1 cellular context compared by ENCODE assay signal in the genomic region with DNA sequence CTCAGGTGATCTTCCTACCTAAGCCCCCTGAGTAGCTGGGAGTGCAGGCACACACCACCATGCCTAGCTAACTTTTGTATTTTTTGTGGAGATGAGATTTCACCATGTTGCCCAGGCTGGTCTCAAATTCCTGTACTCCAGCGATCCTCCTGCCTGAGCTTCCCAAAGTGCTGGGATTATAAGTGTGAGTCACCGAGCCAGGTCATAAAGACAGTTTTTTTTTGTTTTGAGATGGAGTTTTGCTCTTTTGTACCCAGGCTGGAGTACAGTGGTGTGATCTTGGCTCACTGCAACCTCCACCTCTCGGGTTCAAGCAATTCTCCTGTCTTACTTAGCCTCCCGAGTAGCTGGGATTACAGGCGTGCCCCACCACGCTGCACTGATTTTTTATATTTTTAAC.
TF ChIP-seq lines count a peak whose summit lies in the region.

No MANE protein-coding gene starts in this region.

TF ChIP-seq in H1, 55 proteins besides CTCF, POLR2A, EP300 and RAD21 (continued from another document):
- no peak for TF ChIP-seq BRCA1 (IDR thresholded peaks at IDR 0.05; ENCODE audit: low read depth, low read length)
- no peak for TF ChIP-seq EZH2 (IDR thresholded peaks at IDR 0.05; ENCODE audit: low read depth, low read length, severe bottlenecking)
- no peak for TF ChIP-seq GTF2F1 (IDR thresholded peaks at IDR 0.05; ENCODE audit: borderline replicate concordance, low read depth, low read length)
- TF ChIP-seq, protein P1, sequence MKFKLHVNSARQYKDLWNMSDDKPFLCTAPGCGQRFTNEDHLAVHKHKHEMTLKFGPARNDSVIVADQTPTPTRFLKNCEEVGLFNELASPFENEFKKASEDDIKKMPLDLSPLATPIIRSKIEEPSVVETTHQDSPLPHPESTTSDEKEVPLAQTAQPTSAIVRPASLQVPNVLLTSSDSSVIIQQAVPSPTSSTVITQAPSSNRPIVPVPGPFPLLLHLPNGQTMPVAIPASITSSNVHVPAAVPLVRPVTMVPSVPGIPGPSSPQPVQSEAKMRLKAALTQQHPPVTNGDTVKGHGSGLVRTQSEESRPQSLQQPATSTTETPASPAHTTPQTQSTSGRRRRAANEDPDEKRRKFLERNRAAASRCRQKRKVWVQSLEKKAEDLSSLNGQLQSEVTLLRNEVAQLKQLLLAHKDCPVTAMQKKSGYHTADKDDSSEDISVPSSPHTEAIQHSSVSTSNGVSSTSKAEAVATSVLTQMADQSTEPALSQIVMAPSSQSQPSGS (IDR thresholded peaks at IDR 0.05; ENCODE audit: low read length): no peak
- no peak for TF ChIP-seq RFX5 (IDR thresholded peaks at IDR 0.05; ENCODE audit: borderline replicate concordance, low read depth, low read length)
- TF ChIP-seq RBBP5 (IDR thresholded peaks at IDR 0.05; ENCODE audit: borderline replicate concordance, low read depth, low read length): no peak
- TF ChIP-seq TAF7 (optimal IDR thresholded peaks at IDR 0.05; ENCODE audit: borderline replicate concordance, low read depth, low read length): no peak
- TF ChIP-seq RNF2 (IDR thresholded peaks at IDR 0.05; ENCODE audit: borderline replicate concordance, low read depth, low read length, missing control alignments, poor library complexity, severe bottlenecking): no peak
- no peak for TF ChIP-seq KDM4A (IDR thresholded peaks at IDR 0.05; ENCODE audit: low read depth, low read length, severe bottlenecking)
- TF ChIP-seq SP1 (IDR thresholded peaks at IDR 0.05; ENCODE audit: low read depth, low read length): no peak
- no peak for TF ChIP-seq CTBP2 (IDR thresholded peaks at IDR 0.05; ENCODE audit: borderline replicate concordance, insufficient read depth, insufficient read length, low read length)
- TF ChIP-seq, protein P2, sequence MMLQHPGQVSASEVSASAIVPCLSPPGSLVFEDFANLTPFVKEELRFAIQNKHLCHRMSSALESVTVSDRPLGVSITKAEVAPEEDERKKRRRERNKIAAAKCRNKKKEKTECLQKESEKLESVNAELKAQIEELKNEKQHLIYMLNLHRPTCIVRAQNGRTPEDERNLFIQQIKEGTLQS (IDR thresholded peaks at IDR 0.05; ENCODE audit: insufficient read depth, low read depth, low read length): no peak
- TF ChIP-seq CHD1 (IDR thresholded peaks at IDR 0.05; ENCODE audit: low read depth, low read length): no peak
- TF ChIP-seq HDAC6 (IDR thresholded peaks at IDR 0.05; ENCODE audit: low read depth, low read length): no peak
- no peak for TF ChIP-seq SUZ12 (IDR thresholded peaks at IDR 0.05; ENCODE audit: low read length)
- TF ChIP-seq CBX8 (IDR thresholded peaks at IDR 0.05; ENCODE audit: borderline replicate concordance, low read depth, low read length): no peak
TF ChIP-seq in H1: peak in this region for 0.
